Comparison of ENCODE assay signal across 12 cellular contexts in the genomic region with DNA sequence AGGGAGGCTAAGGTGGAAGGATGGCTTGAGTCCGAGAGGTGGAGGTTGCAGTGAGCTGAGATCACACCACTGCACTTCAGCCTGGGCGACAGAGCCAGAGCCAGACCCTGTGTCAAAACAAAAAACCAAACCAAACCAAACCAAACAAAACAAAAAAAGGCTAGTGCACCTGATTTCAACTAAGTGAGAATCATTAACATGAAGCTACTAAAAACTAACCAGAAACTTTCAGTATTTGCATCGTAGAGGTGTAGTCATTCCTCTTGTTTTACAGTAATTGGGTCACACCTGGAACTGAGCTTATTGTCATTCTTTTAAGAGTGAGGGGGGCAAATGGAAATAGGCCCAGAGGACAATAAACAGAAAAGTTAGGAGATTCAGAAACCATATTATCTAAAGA. TPM values are rescaled to one million over a fixed set of nuclear protein-coding genes. Genes with fewer than 3 reads are reported as not detected.
DNase-seq lines count a peak whose midpoint lies in the region; ATAC-seq lines count a peak whose summit lies in the region.
"Had no signal": no experiment of that assay in that cellular context is flagged by ENCODE, and none has a peak within 500 bp of the region (broad histone marks: within the 10 kb centered on the region; RNA-seq: fewer than 3 reads in every experiment).

No MANE protein-coding gene starts in this region.

- H3K36me3 Mint-ChIP-seq in activated T-cell treated with anti-CD3 and anti-CD28 coated beads, Interleukin-2, amount 50 U/mL, for 24 hours (ENCODE audit: low read depth), result peaks cover 70% of the 10 kb centered on the region
- H3K36me3 Mint-ChIP-seq in naive thymus-derived CD8-positive, alpha-beta T cell, result peaks cover 0 to 66% (median 24%) of the 10 kb centered on the region in 3 donors
- H3K36me3 Mint-ChIP-seq in activated CD8-positive, alpha-beta memory T cell treated with anti-CD3 and anti-CD28 coated beads, Interleukin-2, amount 10 ng/mL, durations not matched to agents 7 days and 5 days, result peaks cover 46% of the 10 kb centered on the region

- POLR2A ChIA-PET in naive thymus-derived CD8-positive, alpha-beta T cell (lab: Charles Lee), result interaction anchor here (0.7 to 2.4 kb wide), 2 partner anchors 37 to 43 kb away, joined by 3 to 8 read pairs; no protein-coding TSS in a partner anchor

- ATAC-seq in GM21529 (IDR thresholded peaks at IDR 0.05; ENCODE audit: unreplicated experiment) (peak; percentile 71), HG03342 (IDR thresholded peaks at IDR 0.05; ENCODE audit: unreplicated experiment) (peak; percentile 83)
- no peak for ATAC-seq in naive thymus-derived CD8-positive, alpha-beta T cell
- no peak for ATAC-seq in activated CD8-positive, alpha-beta memory T cell treated with anti-CD3 and anti-CD28 coated beads, Interleukin-2, amount 10 ng/mL, durations not matched to agents 7 days and 5 days
- ATAC-seq: A549, lower lobe of right lung had no signal

- peak overlapping the region; percentile 68 for H3K27ac Mint-ChIP-seq in activated T-cell treated with anti-CD3 and anti-CD28 coated beads, Interleukin-2, amount 50 U/mL, for 24 hours
- H3K27ac Mint-ChIP-seq in naive thymus-derived CD8-positive, alpha-beta T cell, result peak overlapping the region in 6 of 10 donors; percentile 46 to 81 (median 58)
- no peak overlapping the region for H3K27ac Mint-ChIP-seq in activated CD8-positive, alpha-beta memory T cell treated with anti-CD3 and anti-CD28 coated beads, Interleukin-2, amount 10 ng/mL, durations not matched to agents 7 days and 5 days
- H3K27ac Mint-ChIP-seq: activated naive CD8-positive, alpha-beta T cell treated with anti-CD3 and anti-CD28 coated beads, Interleukin-2, amount 10 ng/mL, durations not matched to agents 7 days and 5 days had no signal

- H3K27me3 Mint-ChIP-seq in activated T-cell treated with anti-CD3 and anti-CD28 coated beads, Interleukin-2, amount 50 U/mL, for 24 hours, result no peaks in the 10 kb centered on the region
- H3K27me3 Mint-ChIP-seq in naive thymus-derived CD8-positive, alpha-beta T cell, result no peaks in the 10 kb centered on the region
- H3K27me3 Mint-ChIP-seq in activated CD8-positive, alpha-beta memory T cell treated with anti-CD3 and anti-CD28 coated beads, Interleukin-2, amount 10 ng/mL, durations not matched to agents 7 days and 5 days, result no peaks in the 10 kb centered on the region
- H3K27me3 Mint-ChIP-seq: activated naive CD8-positive, alpha-beta T cell treated with anti-CD3 and anti-CD28 coated beads, Interleukin-2, amount 10 ng/mL, durations not matched to agents 7 days and 5 days had no signal

- no peak overlapping the region for H3K4me3 Mint-ChIP-seq in activated T-cell treated with anti-CD3 and anti-CD28 coated beads, Interleukin-2, amount 50 U/mL, for 24 hours
- no peak overlapping the region for H3K4me3 Mint-ChIP-seq in naive thymus-derived CD8-positive, alpha-beta T cell
- no peak overlapping the region for H3K4me3 Mint-ChIP-seq in activated CD8-positive, alpha-beta memory T cell treated with anti-CD3 and anti-CD28 coated beads, Interleukin-2, amount 10 ng/mL, durations not matched to agents 7 days and 5 days
- H3K4me3 Mint-ChIP-seq: activated naive CD8-positive, alpha-beta T cell treated with anti-CD3 and anti-CD28 coated beads, Interleukin-2, amount 10 ng/mL, durations not matched to agents 7 days and 5 days had no signal

- DNase-seq in activated T-cell treated with anti-CD3 and anti-CD28 coated beads, Interleukin-2, amount 50 U/mL, for 24 hours, result no peak
- no peak for DNase-seq in activated T-cell treated with anti-CD3 and anti-CD28 coated beads, Interleukin-2, amount 50 U/mL, for 1 hour
- DNase-seq in naive thymus-derived CD8-positive, alpha-beta T cell, result no peak
- no peak for DNase-seq in activated CD8-positive, alpha-beta memory T cell treated with anti-CD3 and anti-CD28 coated beads, Interleukin-2, amount 10 ng/mL, durations not matched to agents 7 days and 5 days
- DNase-seq in NCI-H526 (lab: John Stamatoyannopoulos, UW) (no peak), HuH-7.5 (ENCODE audit: low spot score) (no peak)
- DNase-seq: activated naive CD8-positive, alpha-beta T cell treated with anti-CD3 and anti-CD28 coated beads, Interleukin-2, amount 10 ng/mL, durations not matched to agents 7 days and 5 days; lower lobe of right lung; trophoblast cell had no signal

- CTCF ChIA-PET in activated CD8-positive, alpha-beta memory T cell treated with anti-CD3 and anti-CD28 coated beads, Interleukin-2, amount 10 ng/mL, durations not matched to agents 7 days and 5 days (lab: Charles Lee), result interaction anchor here (1.0 to 1.9 kb wide), 5 partner anchors 8 to 138 kb away, joined by 3 to 6 read pairs (median 3); no protein-coding TSS in a partner anchor

- no peaks in the 10 kb centered on the region for H3K9me3 Mint-ChIP-seq in activated T-cell treated with anti-CD3 and anti-CD28 coated beads, Interleukin-2, amount 50 U/mL, for 24 hours
- no peaks in the 10 kb centered on the region for H3K9me3 Mint-ChIP-seq in naive thymus-derived CD8-positive, alpha-beta T cell
- no peaks in the 10 kb centered on the region for H3K9me3 Mint-ChIP-seq in activated CD8-positive, alpha-beta memory T cell treated with anti-CD3 and anti-CD28 coated beads, Interleukin-2, amount 10 ng/mL, durations not matched to agents 7 days and 5 days (ENCODE audit: low read depth)
- H3K9me3 Mint-ChIP-seq: activated naive CD8-positive, alpha-beta T cell treated with anti-CD3 and anti-CD28 coated beads, Interleukin-2, amount 10 ng/mL, durations not matched to agents 7 days and 5 days had no signal

- peaks cover 63% of the 10 kb centered on the region for H3K4me1 Mint-ChIP-seq in activated T-cell treated with anti-CD3 and anti-CD28 coated beads, Interleukin-2, amount 50 U/mL, for 24 hours (ENCODE audit: low read depth)
- H3K4me1 Mint-ChIP-seq in naive thymus-derived CD8-positive, alpha-beta T cell, result peaks cover 37 to 82% (median 71%) of the 10 kb centered on the region in 4 donors
- peaks cover 11% of the 10 kb centered on the region for H3K4me1 Mint-ChIP-seq in activated CD8-positive, alpha-beta memory T cell treated with anti-CD3 and anti-CD28 coated beads, Interleukin-2, amount 10 ng/mL, durations not matched to agents 7 days and 5 days

RNA-seq across cellular contexts. Expression of a gene that starts 58.5 kb away (rescaled TPM):
- 100 to 1,000 TPM; 223 to 250 TPM for total RNA-seq in naive thymus-derived CD8-positive, alpha-beta T cell
- polyA plus RNA-seq in naive thymus-derived CD8-positive, alpha-beta T cell, result 100 to 1,000 TPM; 139 to 237 (median 167) TPM
- total RNA-seq in activated CD8-positive, alpha-beta memory T cell treated with anti-CD3 and anti-CD28 coated beads, Interleukin-2, amount 10 ng/mL, durations not matched to agents 7 days and 5 days, result 100 to 1,000 TPM in 1 of 2 experiments, 10 to 100 TPM in 1; 77.9 to 102 TPM

Comparison
In these comparisons a context has a peak if more than half of its experiments do, and no peak if none do; other contexts are left out.
1. ATAC-seq: peak in GM21529 (single experiment) and HG03342 (single experiment); none in naive thymus-derived CD8-positive, alpha-beta T cell (0 of 2) and activated CD8-positive, alpha-beta memory T cell treated with anti-CD3 and anti-CD28 coated beads, Interleukin-2, amount 10 ng/mL, durations not matched to agents 7 days and 5 days (single experiment).